ENCODE assay signal across 13 cellular contexts in the genomic region with DNA sequence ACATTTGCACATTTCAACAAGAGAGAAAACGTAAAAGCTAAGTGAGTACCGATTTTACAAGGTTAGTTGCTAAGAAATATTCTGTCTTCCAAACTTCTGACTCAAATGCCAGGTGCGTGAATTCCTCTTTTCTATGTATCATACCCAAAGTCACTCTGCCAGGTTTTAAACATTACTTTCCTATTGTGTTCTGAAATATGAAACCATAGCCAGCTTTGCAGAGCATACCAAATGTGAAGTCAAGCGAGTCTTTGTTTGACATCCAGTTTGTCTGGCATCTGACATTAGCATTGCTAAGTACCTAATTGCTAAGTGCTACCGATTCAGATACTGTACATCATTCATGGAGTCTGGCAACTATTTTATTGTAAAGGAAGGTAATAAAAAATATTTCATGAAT.
DNase-seq lines count a peak whose midpoint lies in the region; ATAC-seq and TF ChIP-seq lines count a peak whose summit lies in the region.
"Had no signal": no experiment of that assay in that cellular context is flagged by ENCODE, and none has a peak within 500 bp of the region (broad histone marks: within the 10 kb centered on the region; RNA-seq: fewer than 3 reads in every experiment).

No MANE protein-coding gene starts in this region.

- no peak overlapping the region for H3K4me3 ChIP-seq in HEK293 (ENCODE audit: low read depth, low read length)
- H3K4me3 ChIP-seq: suprapubic skin had no signal

- no peak overlapping the region for H3K27ac Mint-ChIP-seq in stimulated activated memory B cell treated with anti-CD40 and anti-IgM and Interleukin-4, amounts not matched to agents 10 μg/mL and 1 μg/mL and 100 μg/mL, for 72 hours
- H3K27ac Mint-ChIP-seq in activated CD4-positive, alpha-beta memory T cell treated with anti-CD3 and anti-CD28 coated beads for 36 hours = no peak overlapping the region

- POLR2A ChIA-PET in HEK293 (lab: Yijun Ruan, JAX) = no interaction called here
- POLR2A ChIA-PET in activated CD4-positive, alpha-beta memory T cell treated with anti-CD3 and anti-CD28 coated beads for 36 hours (lab: Charles Lee) = no interaction called here

- H3K36me3 Mint-ChIP-seq in stimulated activated memory B cell treated with anti-CD40 and anti-IgM and Interleukin-4, amounts not matched to agents 10 μg/mL and 1 μg/mL and 100 μg/mL, for 72 hours = no peaks in the 10 kb centered on the region
- H3K36me3 Mint-ChIP-seq in activated CD4-positive, alpha-beta memory T cell treated with anti-CD3 and anti-CD28 coated beads for 36 hours = no peaks in the 10 kb centered on the region

- ATAC-seq in stimulated activated memory B cell treated with anti-CD40 and anti-IgM and Interleukin-4, amounts not matched to agents 10 μg/mL and 1 μg/mL and 100 μg/mL, for 72 hours = no peak
- ATAC-seq in GM19023 (IDR thresholded peaks at IDR 0.05; ENCODE audit: unreplicated experiment) = no peak
- ATAC-seq: left lobe of liver had no signal

- CTCF ChIA-PET in HEK293 (lab: Yijun Ruan, JAX) = no interaction called here
- CTCF ChIA-PET in activated CD4-positive, alpha-beta memory T cell treated with anti-CD3 and anti-CD28 coated beads for 36 hours (lab: Charles Lee) = no interaction called here

- peak; percentile 64 for DNase-seq in NCI-H2029 (lab: John Stamatoyannopoulos, UW)
- DNase-seq in RPMI7951 (ENCODE audit: low read depth) = peak; percentile 27
- DNase-seq in iris pigment epithelial cell (ENCODE audit: low read depth) = peak; percentile 24
- no peak for DNase-seq in mucosa of gallbladder (ENCODE audit: low spot score)
- DNase-seq in activated CD4-positive, alpha-beta memory T cell treated with anti-CD3 and anti-CD28 coated beads for 36 hours = no peak
- DNase-seq: MV-4-11, Right ventricle myocardium superior had no signal

- H3K4me3 Mint-ChIP-seq in stimulated activated memory B cell treated with anti-CD40 and anti-IgM and Interleukin-4, amounts not matched to agents 10 μg/mL and 1 μg/mL and 100 μg/mL, for 72 hours = no peak overlapping the region
- H3K4me3 Mint-ChIP-seq in activated CD4-positive, alpha-beta memory T cell treated with anti-CD3 and anti-CD28 coated beads for 36 hours = no peak overlapping the region
- H3K4me3 Mint-ChIP-seq: nephron had no signal

- H3K27ac ChIP-seq in HEK293 (ENCODE audit: extremely low read depth, low read depth, low read length) = no peak overlapping the region
- H3K27ac ChIP-seq: suprapubic skin had no signal

- H3K4me1 Mint-ChIP-seq in stimulated activated memory B cell treated with anti-CD40 and anti-IgM and Interleukin-4, amounts not matched to agents 10 μg/mL and 1 μg/mL and 100 μg/mL, for 72 hours = no peaks in the 10 kb centered on the region
- H3K4me1 Mint-ChIP-seq in activated CD4-positive, alpha-beta memory T cell treated with anti-CD3 and anti-CD28 coated beads for 36 hours (ENCODE audit: low read depth) = no peaks in the 10 kb centered on the region
- H3K4me1 Mint-ChIP-seq: nephron had no signal

- H3K27me3 Mint-ChIP-seq in stimulated activated memory B cell treated with anti-CD40 and anti-IgM and Interleukin-4, amounts not matched to agents 10 μg/mL and 1 μg/mL and 100 μg/mL, for 72 hours = no peaks in the 10 kb centered on the region
- no peaks in the 10 kb centered on the region for H3K27me3 Mint-ChIP-seq in activated CD4-positive, alpha-beta memory T cell treated with anti-CD3 and anti-CD28 coated beads for 36 hours

- peaks cover 3% of the 10 kb centered on the region for H3K9me3 Mint-ChIP-seq in stimulated activated memory B cell treated with anti-CD40 and anti-IgM and Interleukin-4, amounts not matched to agents 10 μg/mL and 1 μg/mL and 100 μg/mL, for 72 hours
- H3K9me3 Mint-ChIP-seq in activated CD4-positive, alpha-beta memory T cell treated with anti-CD3 and anti-CD28 coated beads for 36 hours = no peaks in the 10 kb centered on the region
- H3K9me3 Mint-ChIP-seq: nephron had no signal

- intact Hi-C loops in activated CD4-positive, alpha-beta memory T cell treated with anti-CD3 and anti-CD28 coated beads for 36 hours (cut with micrococcal nuclease) = no loop called here

- TF ChIP-seq CTCF in HEK293 (tag by site-specific recombination; IDR thresholded peaks at IDR 0.05) = no peak

- H3K4me1 ChIP-seq in HEK293 (ENCODE audit: control insufficient read depth, insufficient read depth, low read length) = no peaks in the 10 kb centered on the region
- H3K4me1 ChIP-seq: suprapubic skin had no signal

- no peaks in the 10 kb centered on the region for H3K36me3 ChIP-seq in HEK293 (ENCODE audit: control insufficient read depth in 2 of 2, insufficient read depth in 1 of 2, low read length in 2 of 2)
- H3K36me3 ChIP-seq: suprapubic skin had no signal

- no peaks in the 10 kb centered on the region for H3K9me3 ChIP-seq in HEK293 (ENCODE audit: control insufficient read depth, insufficient read depth, low read depth, low read length)
- H3K9me3 ChIP-seq: suprapubic skin had no signal

TF ChIP-seq in HEK293, 187 proteins besides CTCF, POLR2A, EP300 and RAD21:
- TF ChIP-seq, protein P1, sequence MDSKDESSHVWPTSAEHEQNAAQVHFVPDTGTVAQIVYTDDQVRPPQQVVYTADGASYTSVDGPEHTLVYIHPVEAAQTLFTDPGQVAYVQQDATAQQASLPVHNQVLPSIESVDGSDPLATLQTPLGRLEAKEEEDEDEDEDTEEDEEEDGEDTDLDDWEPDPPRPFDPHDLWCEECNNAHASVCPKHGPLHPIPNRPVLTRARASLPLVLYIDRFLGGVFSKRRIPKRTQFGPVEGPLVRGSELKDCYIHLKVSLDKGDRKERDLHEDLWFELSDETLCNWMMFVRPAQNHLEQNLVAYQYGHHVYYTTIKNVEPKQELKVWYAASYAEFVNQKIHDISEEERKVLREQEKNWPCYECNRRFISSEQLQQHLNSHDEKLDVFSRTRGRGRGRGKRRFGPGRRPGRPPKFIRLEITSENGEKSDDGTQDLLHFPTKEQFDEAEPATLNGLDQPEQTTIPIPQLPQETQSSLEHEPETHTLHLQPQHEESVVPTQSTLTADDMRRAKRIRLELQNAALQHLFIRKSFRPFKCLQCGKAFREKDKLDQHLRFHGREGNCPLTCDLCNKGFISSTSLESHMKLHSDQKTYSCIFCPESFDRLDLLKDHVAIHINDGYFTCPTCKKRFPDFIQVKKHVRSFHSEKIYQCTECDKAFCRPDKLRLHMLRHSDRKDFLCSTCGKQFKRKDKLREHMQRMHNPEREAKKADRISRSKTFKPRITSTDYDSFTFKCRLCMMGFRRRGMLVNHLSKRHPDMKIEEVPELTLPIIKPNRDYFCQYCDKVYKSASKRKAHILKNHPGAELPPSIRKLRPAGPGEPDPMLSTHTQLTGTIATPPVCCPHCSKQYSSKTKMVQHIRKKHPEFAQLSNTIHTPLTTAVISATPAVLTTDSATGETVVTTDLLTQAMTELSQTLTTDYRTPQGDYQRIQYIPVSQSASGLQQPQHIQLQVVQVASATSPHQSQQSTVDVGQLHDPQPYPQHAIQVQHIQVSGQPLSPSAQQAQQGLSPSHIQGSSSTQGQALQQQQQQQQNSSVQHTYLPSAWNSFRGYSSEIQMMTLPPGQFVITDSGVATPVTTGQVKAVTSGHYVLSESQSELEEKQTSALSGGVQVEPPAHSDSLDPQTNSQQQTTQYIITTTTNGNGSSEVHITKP (tag by site-specific recombination; IDR thresholded peaks at IDR 0.05) = 0 out of 2 replicates have a peak, but pooled peaks have one; percentile 16
- TF ChIP-seq, protein P2, sequence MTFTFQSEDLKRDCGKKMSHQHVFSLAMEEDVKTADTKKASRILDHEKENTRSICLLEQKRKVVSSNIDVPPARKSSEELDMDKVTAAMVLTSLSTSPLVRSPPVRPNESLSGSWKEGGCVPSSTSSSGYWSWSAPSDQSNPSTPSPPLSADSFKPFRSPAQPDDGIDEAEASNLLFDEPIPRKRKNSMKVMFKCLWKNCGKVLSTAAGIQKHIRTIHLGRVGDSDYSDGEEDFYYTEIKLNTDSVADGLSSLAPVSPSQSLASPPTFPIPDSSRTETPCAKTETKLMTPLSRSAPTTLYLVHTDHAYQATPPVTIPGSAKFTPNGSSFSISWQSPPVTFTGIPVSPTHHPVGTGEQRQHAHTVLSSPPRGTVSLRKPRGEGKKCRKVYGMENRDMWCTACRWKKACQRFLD (tag by site-specific recombination; IDR thresholded peaks at IDR 0.05) = no peak

Comparison
In these comparisons a context has a peak if more than half of its experiments do, and no peak if none do; other contexts are left out.
1. DNase-seq: peak in NCI-H2029 (single experiment), RPMI7951 (single experiment) and iris pigment epithelial cell (single experiment); none in mucosa of gallbladder (single experiment) and activated CD4-positive, alpha-beta memory T cell treated with anti-CD3 and anti-CD28 coated beads for 36 hours (single experiment).